8 cellular contexts compared by ENCODE assay signal in genomic region chr10:78029294-78030226, GRCh38. TPM values are rescaled to one million over a fixed set of nuclear protein-coding genes. Genes with fewer than 3 reads are reported as not detected.
DNase-seq lines count a peak whose midpoint lies in the region; ATAC-seq, FAIRE-seq and TF ChIP-seq lines count a peak whose summit lies in the region.

Gene POLR3A, minus strand, starts transcription at chr10:78029515. Its CDS starts 108 bp downstream, at chr10:78029407.

- no peaks in the 10 kb centered on the region for H3K27me3 ChIP-seq in astrocyte (ENCODE audit: insufficient read depth, low read length)

- H3K4me2 ChIP-seq in astrocyte (ENCODE audit: low read length) = peak within 1 kb of the TSS; percentile 88

- intact Hi-C loops in T-helper 2 cell treated with Interferon-gamma antibody and Interleukin-4, amounts not matched to agents 100 ng/mL and 5 ng/mL, for 36 hours (cut with micrococcal nuclease) = loop anchor here (1.0 to 10.0 kb wide), 8 partner anchors 102 to 1418 kb away; partner anchors contain the start of genes DLG5, PPIF and ZCCHC24

- H3K79me2 ChIP-seq in astrocyte (ENCODE audit: insufficient read depth, low read length) = peaks cover 41% of the 10 kb centered on the region

- peak; percentile 67 for ATAC-seq in GM18498 (IDR thresholded peaks at IDR 0.05; ENCODE audit: unreplicated experiment)
- ATAC-seq in HG02938 (IDR thresholded peaks at IDR 0.05; ENCODE audit: unreplicated experiment) = peak; percentile 62

- H3K4me1 Mint-ChIP-seq in astrocyte (ENCODE audit: low read depth, unreplicated experiment) = peaks cover 23% of the 10 kb centered on the region

- H3K4me1 ChIP-seq in astrocyte (ENCODE audit: insufficient read depth, low read length) = peaks cover 30% of the 10 kb centered on the region

- no peaks in the 10 kb centered on the region for H3K27me3 Mint-ChIP-seq in astrocyte (ENCODE audit: low read depth, unreplicated experiment)

- H3K9ac ChIP-seq in astrocyte (ENCODE audit: low read length) = peak within 1 kb of the TSS; percentile 97

- peak within 1 kb of the TSS; percentile 80 for H3K27ac ChIP-seq in astrocyte (ENCODE audit: low read depth, low read length)

- no peak for FAIRE-seq in astrocyte (lab: Jason Lieb, UNC)

- H3K27ac Mint-ChIP-seq in astrocyte (ENCODE audit: unreplicated experiment) = peak within 1 kb of the TSS; percentile 98

- no peaks in the 10 kb centered on the region for H3K9me3 Mint-ChIP-seq in astrocyte (ENCODE audit: unreplicated experiment)

- H3K9me3 ChIP-seq in astrocyte (ENCODE audit: insufficient read depth, low read depth, low read length) = no peaks in the 10 kb centered on the region

- peaks cover 11% of the 10 kb centered on the region for H3K36me3 ChIP-seq in astrocyte (ENCODE audit: insufficient read depth, low read length)

- H3K4me3 ChIP-seq in astrocyte (ENCODE audit: insufficient read depth, low read depth, low read length) = peak within 1 kb of the TSS; percentile 99

- DNase-seq in NCI-H187 (lab: John Stamatoyannopoulos, UW) = peak; percentile 59 to 79
- DNase-seq in astrocyte (ENCODE audit: low read depth) = peak; percentile 99
- peak; percentile 94 for DNase-seq in hepatic stellate cell (ENCODE audit: low spot score)
- DNase-seq in renal cortical epithelial cell (ENCODE audit: low read depth) = peak; percentile 94
- DNase-seq in OCI-M2 (lab: John Stamatoyannopoulos, UW; ENCODE audit: unreplicated experiment) = no peak

- peak; percentile 65 for TF ChIP-seq CTCF in astrocyte (IDR thresholded peaks at IDR 0.05; ENCODE audit: insufficient read depth, low read depth, low read length)

- peaks cover 17% of the 10 kb centered on the region for H4K20me1 ChIP-seq in astrocyte (ENCODE audit: insufficient read depth, low read length)

- H2AFZ ChIP-seq in astrocyte (ENCODE audit: low read depth, low read length) = peak within 1 kb of the TSS; percentile 55

- peaks cover 16% of the 10 kb centered on the region for H3K36me3 Mint-ChIP-seq in astrocyte (ENCODE audit: low read depth, unreplicated experiment)

- peak within 1 kb of the TSS; percentile 98 for H3K4me3 Mint-ChIP-seq in astrocyte (ENCODE audit: unreplicated experiment)

RNA-seq across cellular contexts. Expression of gene POLR3A, which starts in this region (rescaled TPM):
- total RNA-seq in T-helper 2 cell treated with Interferon-gamma antibody and Interleukin-4, amounts not matched to agents 100 ng/mL and 5 ng/mL, for 36 hours = 21.9 and 24.2 TPM in 2 replicates
- total RNA-seq in astrocyte (28.8 and 31.4 TPM in 2 replicates), renal cortical epithelial cell (16.3 and 17.6 TPM in 2 replicates)
